ENCODE assay signal across 1 cellular context in genomic region chr2:222383255-222383654, GRCh38.
TF ChIP-seq lines count a peak whose summit lies in the region.

No MANE protein-coding gene starts in this region.

TF ChIP-seq in GM23338, 12 proteins besides CTCF, POLR2A, EP300 and RAD21 (continued from another document):
- TF ChIP-seq REST (IDR thresholded peaks at IDR 0.05; ENCODE audit: unreplicated experiment) (no peak), EZH2phosphoT487 (IDR thresholded peaks at IDR 0.05; ENCODE audit: unreplicated experiment) (no peak), STAT1 (IDR thresholded peaks at IDR 0.05; ENCODE audit: unreplicated experiment) (no peak), POLR2AphosphoS5 (IDR thresholded peaks at IDR 0.05; ENCODE audit: low read depth) (no peak), CREB1 (CRISPR knock-in tag; IDR thresholded peaks at IDR 0.05; ENCODE audit: low read depth) (no peak), EZH2 (IDR thresholded peaks at IDR 0.05; ENCODE audit: low read depth, unreplicated experiment) (no peak), ZNF114 (CRISPR knock-in tag; IDR thresholded peaks at IDR 0.05) (no peak), ETS1 (IDR thresholded peaks at IDR 0.05) (no peak), ZNF331 (CRISPR knock-in tag; IDR thresholded peaks at IDR 0.05; ENCODE audit: low read depth) (no peak), JUNB (IDR thresholded peaks at IDR 0.05; ENCODE audit: unreplicated experiment) (no peak), NANOG (IDR thresholded peaks at IDR 0.05; ENCODE audit: borderline replicate concordance) (no peak)
